8 cellular contexts compared by ENCODE assay signal in genomic region chr7:92731327-92732063, GRCh38.
DNase-seq lines count a peak whose midpoint lies in the region; ATAC-seq, FAIRE-seq and TF ChIP-seq lines count a peak whose summit lies in the region.

No MANE protein-coding gene starts in this region.

- H3K4me1 ChIP-seq in PC-3 (ENCODE audit: insufficient read depth, low read length) (peaks cover 47% of the 10 kb centered on the region), upper lobe of right lung (peaks cover 4% of the 10 kb centered on the region), kidney (ENCODE audit: control insufficient read depth in 1 of 2, insufficient read depth in 1 of 2, low read depth in 1 of 2, low read length in 2 of 2) (peaks cover 0 to 4% of the 10 kb centered on the region in 2 donors)

- no peaks in the 10 kb centered on the region for H4K20me1 ChIP-seq in PC-3 (ENCODE audit: low read length)

- no peak for FAIRE-seq in kidney (lab: Jason Lieb, UNC)

- POLR2A ChIA-PET in PC-3 (lab: Charles Lee; ENCODE audit: unreplicated experiment), result interaction anchor here (0.5 kb wide), 1 partner anchor 203 kb away, joined by 4 read pairs; the partner anchor contains the start of genes PEX1 and RBM48

- BruUV-seq in PC-3 (replicated peaks; lab: Mats Ljungman, UMichigan), result no TSS peak

- peaks cover 51% of the 10 kb centered on the region for H3K79me2 ChIP-seq in PC-3 (ENCODE audit: low read length)

- peak overlapping the region; percentile 64 for H3K4me2 ChIP-seq in PC-3 (ENCODE audit: low read length)

- TF ChIP-seq CTCF in PC-3 (conservative IDR thresholded peaks at IDR 0.05; ENCODE audit: low read depth, low read length) (no peak), upper lobe of right lung (IDR thresholded peaks at IDR 0.05) (no peak), kidney (IDR thresholded peaks at IDR 0.05; ENCODE audit: borderline replicate concordance, extremely low read depth, insufficient read depth) (no peak)

- no peak overlapping the region for H3K4me3 ChIP-seq in PC-3 (ENCODE audit: low read length)
- no peak overlapping the region for H3K4me3 ChIP-seq in upper lobe of right lung
- no peak overlapping the region for H3K4me3 ChIP-seq in kidney (ENCODE audit: low read length in 2 of 2)

- H3K9me3 ChIP-seq in PC-3 (ENCODE audit: low read length), result no peaks in the 10 kb centered on the region
- no peaks in the 10 kb centered on the region for H3K9me3 ChIP-seq in upper lobe of right lung
- no peaks in the 10 kb centered on the region for H3K9me3 ChIP-seq in kidney (ENCODE audit: control insufficient read depth in 1 of 2, low read length in 2 of 2)

- H3K27me3 ChIP-seq in PC-3 (ENCODE audit: low read length) (no peaks in the 10 kb centered on the region), upper lobe of right lung (no peaks in the 10 kb centered on the region)

- H2AFZ ChIP-seq in PC-3 (ENCODE audit: low read length), result no peak overlapping the region

- H3K36me3 ChIP-seq in PC-3 (ENCODE audit: low read depth, low read length) (no peaks in the 10 kb centered on the region), upper lobe of right lung (no peaks in the 10 kb centered on the region), kidney (ENCODE audit: control insufficient read depth in 1 of 2, insufficient read depth in 2 of 2, low read length in 2 of 2) (no peaks in the 10 kb centered on the region)

- no peaks in the 10 kb centered on the region for H3F3A ChIP-seq in PC-3 (ENCODE audit: low read length, unreplicated experiment)

- ATAC-seq in PC-3 (peak; percentile 63), upper lobe of right lung (peak; percentile 70), GM19452 (IDR thresholded peaks at IDR 0.05; ENCODE audit: unreplicated experiment) (no peak)

- DNase-seq in stimulated activated CD4-positive, alpha-beta T cell treated with anti-CD3 and anti-CD28 coated beads, Interleukin-12 subunit alpha, Interleukin-12 subunit beta, amount 100 ng/mL, for 48 hours (ENCODE audit: low read depth in 2 of 3, low spot score in 1 of 3), result peak; percentile 28 to 41 (median 37)
- no peak for DNase-seq in stimulated activated CD4-positive, alpha-beta T cell treated with anti-CD3 and anti-CD28 coated beads, Interleukin-12 subunit alpha, Interleukin-12 subunit beta, amount 100 ng/mL, for 4 hours
- DNase-seq in PC-3, result peak; percentile 50
- DNase-seq in fibroblast of peridontal ligament (ENCODE audit: extremely low read depth), result peak; percentile 55
- no peak for DNase-seq in upper lobe of right lung
- no peak for DNase-seq in kidney
- DNase-seq in cerebellum (ENCODE audit: low spot score), result no peak

- H3K9me2 ChIP-seq in PC-3 (replicated peaks; ENCODE audit: low read length), result no peaks in the 10 kb centered on the region

- H3K27ac ChIP-seq in PC-3 (ENCODE audit: low read length) (peak overlapping the region; percentile 89), upper lobe of right lung (no peak overlapping the region), kidney (ENCODE audit: low read depth in 2 of 2, low read length in 2 of 2) (no peak overlapping the region)

- CTCF ChIA-PET in PC-3 (lab: Charles Lee), result no interaction called here

- intact Hi-C loops in PC-3 (cut with micrococcal nuclease) (no loop called here), upper lobe of right lung (cut with DNase I) (no loop called here), kidney (cut with DNase I) (no loop called here)

- H3K9ac ChIP-seq in PC-3 (ENCODE audit: low read length) (peak overlapping the region; percentile 33; the same call in 1 of the 2 replicates), kidney (ENCODE audit: low read length in 2 of 2) (no peak overlapping the region)

Comparison
In these comparisons a context has a peak if more than half of its experiments do, and no peak if none do; other contexts are left out.
1. DNase-seq: peak in stimulated activated CD4-positive, alpha-beta T cell treated with anti-CD3 and anti-CD28 coated beads, Interleukin-12 subunit alpha, Interleukin-12 subunit beta, amount 100 ng/mL, for 48 hours (3 of 3), PC-3 (single experiment) and fibroblast of peridontal ligament (single experiment); none in stimulated activated CD4-positive, alpha-beta T cell treated with anti-CD3 and anti-CD28 coated beads, Interleukin-12 subunit alpha, Interleukin-12 subunit beta, amount 100 ng/mL, for 4 hours (single experiment), upper lobe of right lung (single experiment), kidney (single experiment) and cerebellum (single experiment).